1 cellular context compared by ENCODE assay signal in the genomic region with DNA sequence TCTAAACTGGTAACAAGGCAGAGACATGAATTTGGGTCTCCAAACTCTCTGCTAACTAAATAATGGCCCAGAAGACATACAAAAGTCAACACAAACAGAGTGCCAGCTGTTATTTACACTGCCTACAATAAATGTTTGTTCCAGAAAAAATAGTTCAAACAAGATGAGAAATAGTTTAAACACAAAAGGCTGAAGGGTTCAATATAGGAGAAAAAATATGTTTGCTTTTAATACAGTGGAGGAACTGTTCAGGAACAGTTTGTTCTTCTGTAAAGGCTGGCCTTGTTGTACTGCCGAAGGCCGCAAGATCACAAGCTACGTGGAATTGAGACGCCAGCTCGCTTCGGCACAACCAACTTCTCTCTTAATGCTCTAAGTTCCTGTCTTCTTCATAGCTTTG.
TF ChIP-seq lines count a peak whose summit lies in the region.

No MANE protein-coding gene starts in this region.

TF ChIP-seq in HepG2, 621 proteins besides CTCF, POLR2A, EP300 and RAD21 (continued from another document and continues in another):
- TF ChIP-seq ZNF644 (CRISPR knock-in tag; IDR thresholded peaks at IDR 0.05; ENCODE audit: low read depth) (peak; percentile 46), SOX6 (IDR thresholded peaks at IDR 0.05) (no peak), SOX6 (CRISPR knock-in tag; IDR thresholded peaks at IDR 0.05) (peak; percentile 94), CENPBD1 (CRISPR knock-in tag; IDR thresholded peaks at IDR 0.05; ENCODE audit: borderline replicate concordance, low read depth) (no peak), SNAI1 (CRISPR knock-in tag; IDR thresholded peaks at IDR 0.05; ENCODE audit: borderline replicate concordance) (no peak), MAFG (CRISPR knock-in tag; IDR thresholded peaks at IDR 0.05) (no peak), ZNF530 (CRISPR knock-in tag; IDR thresholded peaks at IDR 0.05; ENCODE audit: low read depth) (no peak), MBD4 (IDR thresholded peaks at IDR 0.05; ENCODE audit: borderline replicate concordance, low read length) (peak; percentile 98; the same call in 1 of the 2 replicates), FOXP4 (CRISPR knock-in tag; IDR thresholded peaks at IDR 0.05) (peak; percentile 91), ZNF775 (CRISPR knock-in tag; IDR thresholded peaks at IDR 0.05; ENCODE audit: borderline replicate concordance) (0 out of 2 replicates have a peak, but pooled peaks have one; percentile 46), NFKB2 (CRISPR knock-in tag; IDR thresholded peaks at IDR 0.05; ENCODE audit: borderline replicate concordance) (no peak), ZNF33A (CRISPR knock-in tag; IDR thresholded peaks at IDR 0.05; ENCODE audit: borderline replicate concordance) (peak; percentile 63; the same call in 1 of the 2 replicates), CREM (IDR thresholded peaks at IDR 0.05) (peak; percentile 86), CREM (CRISPR knock-in tag; IDR thresholded peaks at IDR 0.05) (no peak), ELF3 (CRISPR knock-in tag; IDR thresholded peaks at IDR 0.05) (peak; percentile 74), ZBED4 (CRISPR knock-in tag; IDR thresholded peaks at IDR 0.05; ENCODE audit: borderline replicate concordance) (peak; percentile 83; the same call in 1 of the 2 replicates), ZNF382 (CRISPR knock-in tag; IDR thresholded peaks at IDR 0.05; ENCODE audit: borderline replicate concordance) (no peak), USF2 (IDR thresholded peaks at IDR 0.05; ENCODE audit: low read depth, low read length) (no peak), USF2 (CRISPR knock-in tag; IDR thresholded peaks at IDR 0.05; ENCODE audit: borderline replicate concordance) (no peak), NR2F6 (IDR thresholded peaks at IDR 0.05) (peak; percentile 92), NR2F6 (CRISPR knock-in tag; IDR thresholded peaks at IDR 0.05) (peak; percentile 69; the same call in 1 of the 2 replicates), ASH2L (IDR thresholded peaks at IDR 0.05; ENCODE audit: insufficient read length, low read depth, low read length) (peak; percentile 77), CBX2 (IDR thresholded peaks at IDR 0.05; ENCODE audit: low read depth, low read length) (no peak; the same call in 1 of the 2 replicates), CBX2 (CRISPR knock-in tag; IDR thresholded peaks at IDR 0.05; ENCODE audit: low read depth) (0 out of 2 replicates have a peak, but pooled peaks have one; percentile 30), TCF7 (IDR thresholded peaks at IDR 0.05; ENCODE audit: low read depth) (peak; percentile 90), ZNF740 (CRISPR knock-in tag; IDR thresholded peaks at IDR 0.05) (no peak), ZSCAN12 (CRISPR knock-in tag; IDR thresholded peaks at IDR 0.05) (no peak), HOMEZ (CRISPR knock-in tag; IDR thresholded peaks at IDR 0.05; ENCODE audit: low read depth) (0 out of 2 replicates have a peak, but pooled peaks have one; percentile 45), REPIN1 (CRISPR knock-in tag; IDR thresholded peaks at IDR 0.05; ENCODE audit: borderline replicate concordance, low read depth) (peak; percentile 73; the same call in 1 of the 2 replicates), NCOR1 (IDR thresholded peaks at IDR 0.05; ENCODE audit: borderline replicate concordance, low read length) (peak; percentile 67; the same call in 1 of the 2 replicates), NFRKB (IDR thresholded peaks at IDR 0.05) (no peak), TARDBP (CRISPR knock-in tag; IDR thresholded peaks at IDR 0.05) (peak; percentile 91), HDAC2 (CRISPR knock-in tag; IDR thresholded peaks at IDR 0.05) (peak; percentile 96), ZNF570 (CRISPR knock-in tag; IDR thresholded peaks at IDR 0.05; ENCODE audit: borderline replicate concordance) (no peak), SOX13 (IDR thresholded peaks at IDR 0.05) (peak; percentile 66; the same call in 1 of the 2 replicates), SOX13 (CRISPR knock-in tag; conservative IDR thresholded peaks at IDR 0.05 in 1 of 2, IDR thresholded peaks at IDR 0.05 in 1 of 2) (peak in 1 of 2 experiments; percentile 95; a peak in 2 of 4 replicates), CEBPG (CRISPR knock-in tag; IDR thresholded peaks at IDR 0.05) (0 out of 2 replicates have a peak, but pooled peaks have one; percentile 32), HDAC1 (CRISPR knock-in tag; IDR thresholded peaks at IDR 0.05) (peak; percentile 91), U2AF1 (optimal IDR thresholded peaks at IDR 0.05; ENCODE audit: low read depth, low read length) (no peak), HNF4A (CRISPR knock-in tag; IDR thresholded peaks at IDR 0.05) (peak; percentile 62), RFX3 (CRISPR knock-in tag; IDR thresholded peaks at IDR 0.05) (no peak), ZNF839 (CRISPR knock-in tag; IDR thresholded peaks at IDR 0.05; ENCODE audit: borderline replicate concordance) (no peak), NFYB (CRISPR knock-in tag; IDR thresholded peaks at IDR 0.05) (no peak), SETDB1 (CRISPR knock-in tag; IDR thresholded peaks at IDR 0.05; ENCODE audit: borderline replicate concordance) (no peak), PAF1 (CRISPR knock-in tag; IDR thresholded peaks at IDR 0.05) (no peak), ZNF576 (CRISPR knock-in tag; IDR thresholded peaks at IDR 0.05) (no peak), AKNA (CRISPR knock-in tag; IDR thresholded peaks at IDR 0.05; ENCODE audit: borderline replicate concordance) (no peak), ZNF136 (CRISPR knock-in tag; IDR thresholded peaks at IDR 0.05; ENCODE audit: low read depth) (no peak), NONO (IDR thresholded peaks at IDR 0.05) (no peak), NONO (CRISPR knock-in tag; conservative IDR thresholded peaks at IDR 0.05) (peak; percentile 83)
- TF ChIP-seq, protein P1, sequence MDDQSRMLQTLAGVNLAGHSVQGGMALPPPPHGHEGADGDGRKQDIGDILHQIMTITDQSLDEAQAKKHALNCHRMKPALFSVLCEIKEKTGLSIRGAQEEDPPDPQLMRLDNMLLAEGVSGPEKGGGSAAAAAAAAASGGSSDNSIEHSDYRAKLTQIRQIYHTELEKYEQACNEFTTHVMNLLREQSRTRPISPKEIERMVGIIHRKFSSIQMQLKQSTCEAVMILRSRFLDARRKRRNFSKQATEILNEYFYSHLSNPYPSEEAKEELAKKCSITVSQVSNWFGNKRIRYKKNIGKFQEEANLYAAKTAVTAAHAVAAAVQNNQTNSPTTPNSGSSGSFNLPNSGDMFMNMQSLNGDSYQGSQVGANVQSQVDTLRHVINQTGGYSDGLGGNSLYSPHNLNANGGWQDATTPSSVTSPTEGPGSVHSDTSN (CRISPR knock-in tag; IDR thresholded peaks at IDR 0.05; ENCODE audit: borderline replicate concordance) = no peak
